ENCODE assay signal across 6 cellular contexts in the genomic region with DNA sequence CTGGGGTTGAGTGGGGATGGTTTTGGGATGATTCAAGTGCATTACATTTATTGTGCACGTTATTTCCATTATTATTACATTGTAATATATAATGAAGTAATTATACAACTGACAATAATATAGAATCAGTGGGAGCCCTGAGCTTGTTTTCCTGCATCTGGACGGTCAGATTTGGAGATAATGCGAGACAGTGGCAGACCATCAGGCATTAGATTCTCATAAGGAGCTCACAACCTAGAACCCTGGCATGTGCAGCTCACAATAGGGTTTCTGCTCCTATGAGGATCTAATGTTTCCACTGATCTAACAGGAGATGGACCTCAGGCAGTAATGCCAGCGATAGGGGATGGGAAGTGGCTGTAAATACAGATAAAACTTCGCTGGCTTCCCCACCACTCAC.
"Had no signal": no experiment of that assay in that cellular context is flagged by ENCODE, and none has a peak within 500 bp of the region (broad histone marks: within the 10 kb centered on the region; RNA-seq: fewer than 3 reads in every experiment).

No MANE protein-coding gene starts in this region.

- ATAC-seq: HepG2, K562 had no signal

- H3K27ac ChIP-seq: HL-60 had no signal

- H3K4me3 ChIP-seq: K562 had no signal

- DNase-seq: IMR-90, KBM-7, KG1 had no signal
